8 cellular contexts compared by ENCODE assay signal in genomic region chr12:14664434-14665023, GRCh38. TPM values are rescaled to one million over a fixed set of nuclear protein-coding genes. Genes with fewer than 3 reads are reported as not detected.
DNase-seq lines count a peak whose midpoint lies in the region; ATAC-seq and FAIRE-seq lines count a peak whose summit lies in the region.

No MANE protein-coding gene starts in this region.

- H3K27me3 ChIP-seq in CD4-positive, CD25-positive, alpha-beta regulatory T cell (ENCODE audit: control insufficient read depth, insufficient read depth, low read length), result no peaks in the 10 kb centered on the region

- intact Hi-C loops in sciatic nerve (cut with DNase I), result no loop called here

- peaks cover 0 to 7% (median 0%) of the 10 kb centered on the region in 4 donors for H3K4me1 Mint-ChIP-seq in CD4-positive, CD25-positive, alpha-beta regulatory T cell

- ATAC-seq in CD4-positive, CD25-positive, alpha-beta regulatory T cell (ENCODE audit: low read depth in 2 of 2), result peak in 1 of 2 donors; percentile 46
- ATAC-seq in GM18498 (IDR thresholded peaks at IDR 0.05; ENCODE audit: unreplicated experiment) (peak; percentile 66), sciatic nerve (peak; percentile 64), GM21367 (IDR thresholded peaks at IDR 0.05; ENCODE audit: unreplicated experiment) (no peak), GM21737 (IDR thresholded peaks at IDR 0.05; ENCODE audit: unreplicated experiment) (no peak)

- H3K27me3 Mint-ChIP-seq in CD4-positive, CD25-positive, alpha-beta regulatory T cell, result peaks cover 6% of the 10 kb centered on the region

- H3K36me3 Mint-ChIP-seq in CD4-positive, CD25-positive, alpha-beta regulatory T cell, result no peaks in the 10 kb centered on the region

- H3K4me3 ChIP-seq in CD4-positive, CD25-positive, alpha-beta regulatory T cell (ENCODE audit: low read depth, low read length), result no peak overlapping the region

- no peak overlapping the region for H3K27ac ChIP-seq in CD4-positive, CD25-positive, alpha-beta regulatory T cell (ENCODE audit: insufficient read depth, low read length, poor library complexity, severe bottlenecking)

- H3K4me3 Mint-ChIP-seq in CD4-positive, CD25-positive, alpha-beta regulatory T cell, result no peak overlapping the region

- no peaks in the 10 kb centered on the region for H3K36me3 ChIP-seq in CD4-positive, CD25-positive, alpha-beta regulatory T cell (ENCODE audit: control insufficient read depth, insufficient read depth, low read length)

- peak in 2 of 3 donors; percentile 45 to 60 for DNase-seq in CD4-positive, CD25-positive, alpha-beta regulatory T cell
- DNase-seq in NCI-H2081 (lab: John Stamatoyannopoulos, UW) (peak; percentile 33 to 62), frontal cortex (ENCODE audit: low spot score in 2 of 2) (peak in 1 of 2 donors; percentile 23), sciatic nerve (ENCODE audit: low spot score) (no peak)
- DNase-seq in activated CD4-positive, alpha-beta T cell treated with anti-CD3 and anti-CD28 coated beads for 4 hours, result peak; percentile 9 to 51

- H3K9me3 Mint-ChIP-seq in CD4-positive, CD25-positive, alpha-beta regulatory T cell, result peaks cover 0 to 2% (median 0%) of the 10 kb centered on the region in 7 donors

- FAIRE-seq in frontal cortex (lab: Jason Lieb, UNC), result peak; percentile 92

- H3K9me3 ChIP-seq in CD4-positive, CD25-positive, alpha-beta regulatory T cell (ENCODE audit: control insufficient read depth in 2 of 2, low read length in 2 of 2), result no peaks in the 10 kb centered on the region

- H3K27ac Mint-ChIP-seq in CD4-positive, CD25-positive, alpha-beta regulatory T cell, result no peak overlapping the region

- H3K4me1 ChIP-seq in CD4-positive, CD25-positive, alpha-beta regulatory T cell (ENCODE audit: control insufficient read depth, insufficient read depth, low read length, poor library complexity, severe bottlenecking), result no peaks in the 10 kb centered on the region

RNA-seq across cellular contexts. Expression of gene GUCY2C, which starts 31.9 kb away (rescaled TPM):
- not detected for total RNA-seq in CD4-positive, CD25-positive, alpha-beta regulatory T cell
- polyA plus RNA-seq in CD4-positive, CD25-positive, alpha-beta regulatory T cell, result not detected
- total RNA-seq in frontal cortex (under 0.01 TPM), sciatic nerve (not detected)

Comparison
In these comparisons a context has a peak if more than half of its experiments do, and no peak if none do; other contexts are left out.
1. ATAC-seq: peak in GM18498 (single experiment) and sciatic nerve (single experiment); none in GM21367 (single experiment) and GM21737 (single experiment).